Comparison of ENCODE assay signal across 16 cellular contexts in genomic region chr3:14154895-14155432, GRCh38.
"Had no signal": no experiment of that assay in that cellular context is flagged by ENCODE, and none has a peak within 500 bp of the region (broad histone marks: within the 10 kb centered on the region; RNA-seq: fewer than 3 reads in every experiment).

No MANE protein-coding gene starts in this region.

- H3K4me3 ChIP-seq: gastroesophageal sphincter, left ventricle myocardium inferior, psoas muscle, right lobe of liver, tibial artery had no signal

- H3K4me1 Mint-ChIP-seq: activated B cell treated with CpG ODN at 0.5 μM for 24 hours; activated CD8-positive, alpha-beta memory T cell treated with anti-CD3 and anti-CD28 coated beads, Interleukin-2, amount 10 ng/mL, durations not matched to agents 7 days and 5 days had no signal

- ATAC-seq: activated CD8-positive, alpha-beta memory T cell treated with anti-CD3 and anti-CD28 coated beads, Interleukin-2, amount 10 ng/mL, durations not matched to agents 7 days and 5 days; activated T-cell treated with anti-CD3 and anti-CD28 coated beads, Interleukin-2, amount 50 U/mL, for 72 hours; gastroesophageal sphincter; natural killer cell treated with Interleukin-12 subunit alpha and Interleukin-12 subunit beta and Interleukin-15 and Interleukin-18, amount 100 ng/mL, for 72 hours; psoas muscle; right lobe of liver; stimulated activated memory B cell treated with anti-CD40 and anti-IgM and Interleukin-4, amounts not matched to agents 10 μg/mL and 1 μg/mL and 100 μg/mL, for 72 hours had no signal

- DNase-seq: activated B cell treated with CpG ODN at 0.5 μM for 24 hours; activated CD4-positive, alpha-beta T cell treated with anti-CD3 and anti-CD28 coated beads, Interleukin-2, amount 10 ng/mL, durations not matched to agents 7 days and 5 days; activated CD8-positive, alpha-beta memory T cell treated with anti-CD3 and anti-CD28 coated beads, Interleukin-2, amount 10 ng/mL, durations not matched to agents 7 days and 5 days; activated T-cell treated with anti-CD3 and anti-CD28 coated beads, Interleukin-2, amount 50 U/mL, for 72 hours; central memory CD4-positive, alpha-beta T cell; cortex of kidney; effector memory CD4-positive, alpha-beta T cell; left ventricle myocardium inferior; occipital lobe; psoas muscle; right lobe of liver; tibial artery had no signal

- H3K27ac Mint-ChIP-seq: activated B cell treated with CpG ODN at 0.5 μM for 24 hours; activated CD4-positive, alpha-beta T cell treated with anti-CD3 and anti-CD28 coated beads, Interleukin-2, amount 10 ng/mL, durations not matched to agents 7 days and 5 days; activated CD8-positive, alpha-beta memory T cell treated with anti-CD3 and anti-CD28 coated beads, Interleukin-2, amount 10 ng/mL, durations not matched to agents 7 days and 5 days; activated T-cell treated with anti-CD3 and anti-CD28 coated beads, Interleukin-2, amount 50 U/mL, for 72 hours; natural killer cell treated with Interleukin-12 subunit alpha and Interleukin-12 subunit beta and Interleukin-15 and Interleukin-18, amount 100 ng/mL, for 72 hours; stimulated activated memory B cell treated with anti-CD40 and anti-IgM and Interleukin-4, amounts not matched to agents 10 μg/mL and 1 μg/mL and 100 μg/mL, for 72 hours had no signal

- H3K27ac ChIP-seq: gastroesophageal sphincter, left ventricle myocardium inferior, psoas muscle, right lobe of liver, tibial artery had no signal

- H3K4me3 Mint-ChIP-seq: activated B cell treated with CpG ODN at 0.5 μM for 24 hours; activated CD4-positive, alpha-beta T cell treated with anti-CD3 and anti-CD28 coated beads, Interleukin-2, amount 10 ng/mL, durations not matched to agents 7 days and 5 days; activated CD8-positive, alpha-beta memory T cell treated with anti-CD3 and anti-CD28 coated beads, Interleukin-2, amount 10 ng/mL, durations not matched to agents 7 days and 5 days; activated T-cell treated with anti-CD3 and anti-CD28 coated beads, Interleukin-2, amount 50 U/mL, for 72 hours; memory B cell; natural killer cell treated with Interleukin-12 subunit alpha and Interleukin-12 subunit beta and Interleukin-15 and Interleukin-18, amount 100 ng/mL, for 72 hours; stimulated activated memory B cell treated with anti-CD40 and anti-IgM and Interleukin-4, amounts not matched to agents 10 μg/mL and 1 μg/mL and 100 μg/mL, for 72 hours had no signal

- H3K27me3 Mint-ChIP-seq: activated B cell treated with CpG ODN at 0.5 μM for 24 hours; activated CD4-positive, alpha-beta T cell treated with anti-CD3 and anti-CD28 coated beads, Interleukin-2, amount 10 ng/mL, durations not matched to agents 7 days and 5 days; activated CD8-positive, alpha-beta memory T cell treated with anti-CD3 and anti-CD28 coated beads, Interleukin-2, amount 10 ng/mL, durations not matched to agents 7 days and 5 days; memory B cell; natural killer cell treated with Interleukin-12 subunit alpha and Interleukin-12 subunit beta and Interleukin-15 and Interleukin-18, amount 100 ng/mL, for 72 hours; stimulated activated memory B cell treated with anti-CD40 and anti-IgM and Interleukin-4, amounts not matched to agents 10 μg/mL and 1 μg/mL and 100 μg/mL, for 72 hours had no signal

- H3K9me3 Mint-ChIP-seq: activated B cell treated with CpG ODN at 0.5 μM for 24 hours; activated CD4-positive, alpha-beta T cell treated with anti-CD3 and anti-CD28 coated beads, Interleukin-2, amount 10 ng/mL, durations not matched to agents 7 days and 5 days; activated T-cell treated with anti-CD3 and anti-CD28 coated beads, Interleukin-2, amount 50 U/mL, for 72 hours; memory B cell; natural killer cell treated with Interleukin-12 subunit alpha and Interleukin-12 subunit beta and Interleukin-15 and Interleukin-18, amount 100 ng/mL, for 72 hours; stimulated activated memory B cell treated with anti-CD40 and anti-IgM and Interleukin-4, amounts not matched to agents 10 μg/mL and 1 μg/mL and 100 μg/mL, for 72 hours had no signal

- H3K27me3 ChIP-seq: gastroesophageal sphincter, right lobe of liver, tibial artery had no signal

- H3K4me1 ChIP-seq: gastroesophageal sphincter, left ventricle myocardium inferior, right lobe of liver, tibial artery had no signal

- H3K9me3 ChIP-seq: gastroesophageal sphincter, left ventricle myocardium inferior, psoas muscle, right lobe of liver, tibial artery had no signal
